ENCODE assay signal across 1 cellular context in genomic region chr11:87804176-87804575, GRCh38.
A peak's percentile ranks its signal among the peaks of the same experiment; 100 is the strongest.
TF ChIP-seq lines count a peak whose summit lies in the region.

No MANE protein-coding gene starts in this region.

TF ChIP-seq in GM23338, 12 proteins besides CTCF, POLR2A, EP300 and RAD21 (continued from another document):
- TF ChIP-seq, protein P1, sequence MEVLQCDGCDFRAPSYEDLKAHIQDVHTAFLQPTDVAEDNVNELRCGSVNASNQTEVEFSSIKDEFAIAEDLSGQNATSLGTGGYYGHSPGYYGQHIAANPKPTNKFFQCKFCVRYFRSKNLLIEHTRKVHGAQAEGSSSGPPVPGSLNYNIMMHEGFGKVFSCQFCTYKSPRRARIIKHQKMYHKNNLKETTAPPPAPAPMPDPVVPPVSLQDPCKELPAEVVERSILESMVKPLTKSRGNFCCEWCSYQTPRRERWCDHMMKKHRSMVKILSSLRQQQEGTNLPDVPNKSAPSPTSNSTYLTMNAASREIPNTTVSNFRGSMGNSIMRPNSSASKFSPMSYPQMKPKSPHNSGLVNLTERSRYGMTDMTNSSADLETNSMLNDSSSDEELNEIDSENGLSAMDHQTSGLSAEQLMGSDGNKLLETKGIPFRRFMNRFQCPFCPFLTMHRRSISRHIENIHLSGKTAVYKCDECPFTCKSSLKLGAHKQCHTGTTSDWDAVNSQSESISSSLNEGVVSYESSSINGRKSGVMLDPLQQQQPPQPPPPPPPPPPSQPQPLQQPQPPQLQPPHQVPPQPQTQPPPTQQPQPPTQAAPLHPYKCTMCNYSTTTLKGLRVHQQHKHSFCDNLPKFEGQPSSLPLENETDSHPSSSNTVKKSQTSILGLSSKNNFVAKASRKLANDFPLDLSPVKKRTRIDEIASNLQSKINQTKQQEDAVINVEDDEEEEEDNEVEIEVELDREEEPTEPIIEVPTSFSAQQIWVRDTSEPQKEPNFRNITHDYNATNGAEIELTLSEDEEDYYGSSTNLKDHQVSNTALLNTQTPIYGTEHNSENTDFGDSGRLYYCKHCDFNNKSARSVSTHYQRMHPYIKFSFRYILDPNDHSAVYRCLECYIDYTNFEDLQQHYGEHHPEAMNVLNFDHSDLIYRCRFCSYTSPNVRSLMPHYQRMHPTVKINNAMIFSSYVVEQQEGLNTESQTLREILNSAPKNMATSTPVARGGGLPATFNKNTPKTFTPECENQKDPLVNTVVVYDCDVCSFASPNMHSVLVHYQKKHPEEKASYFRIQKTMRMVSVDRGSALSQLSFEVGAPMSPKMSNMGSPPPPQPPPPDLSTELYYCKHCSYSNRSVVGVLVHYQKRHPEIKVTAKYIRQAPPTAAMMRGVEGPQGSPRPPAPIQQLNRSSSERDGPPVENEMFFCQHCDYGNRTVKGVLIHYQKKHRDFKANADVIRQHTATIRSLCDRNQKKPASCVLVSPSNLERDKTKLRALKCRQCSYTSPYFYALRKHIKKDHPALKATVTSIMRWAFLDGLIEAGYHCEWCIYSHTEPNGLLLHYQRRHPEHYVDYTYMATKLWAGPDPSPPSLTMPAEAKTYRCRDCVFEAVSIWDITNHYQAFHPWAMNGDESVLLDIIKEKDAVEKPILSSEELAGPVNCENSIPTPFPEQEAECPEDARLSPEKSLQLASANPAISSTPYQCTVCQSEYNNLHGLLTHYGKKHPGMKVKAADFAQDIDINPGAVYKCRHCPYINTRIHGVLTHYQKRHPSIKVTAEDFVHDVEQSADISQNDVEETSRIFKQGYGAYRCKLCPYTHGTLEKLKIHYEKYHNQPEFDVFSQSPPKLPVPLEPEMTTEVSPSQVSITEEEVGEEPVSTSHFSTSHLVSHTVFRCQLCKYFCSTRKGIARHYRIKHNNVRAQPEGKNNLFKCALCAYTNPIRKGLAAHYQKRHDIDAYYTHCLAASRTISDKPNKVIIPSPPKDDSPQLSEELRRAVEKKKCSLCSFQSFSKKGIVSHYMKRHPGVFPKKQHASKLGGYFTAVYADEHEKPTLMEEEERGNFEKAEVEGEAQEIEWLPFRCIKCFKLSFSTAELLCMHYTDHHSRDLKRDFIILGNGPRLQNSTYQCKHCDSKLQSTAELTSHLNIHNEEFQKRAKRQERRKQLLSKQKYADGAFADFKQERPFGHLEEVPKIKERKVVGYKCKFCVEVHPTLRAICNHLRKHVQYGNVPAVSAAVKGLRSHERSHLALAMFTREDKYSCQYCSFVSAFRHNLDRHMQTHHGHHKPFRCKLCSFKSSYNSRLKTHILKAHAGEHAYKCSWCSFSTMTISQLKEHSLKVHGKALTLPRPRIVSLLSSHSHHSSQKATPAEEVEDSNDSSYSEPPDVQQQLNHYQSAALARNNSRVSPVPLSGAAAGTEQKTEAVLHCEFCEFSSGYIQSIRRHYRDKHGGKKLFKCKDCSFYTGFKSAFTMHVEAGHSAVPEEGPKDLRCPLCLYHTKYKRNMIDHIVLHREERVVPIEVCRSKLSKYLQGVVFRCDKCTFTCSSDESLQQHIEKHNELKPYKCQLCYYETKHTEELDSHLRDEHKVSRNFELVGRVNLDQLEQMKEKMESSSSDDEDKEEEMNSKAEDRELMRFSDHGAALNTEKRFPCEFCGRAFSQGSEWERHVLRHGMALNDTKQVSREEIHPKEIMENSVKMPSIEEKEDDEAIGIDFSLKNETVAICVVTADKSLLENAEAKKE (CRISPR knock-in tag; IDR thresholded peaks at IDR 0.05) = peak; percentile 19; the same call in 1 of the 2 replicates
